In genomic region chr5:126468091-126468490, GRCh38 we compare ENCODE assay signal across 24 cellular contexts.
"Had no signal": no experiment of that assay in that cellular context is flagged by ENCODE, and none has a peak within 500 bp of the region (broad histone marks: within the 10 kb centered on the region; RNA-seq: fewer than 3 reads in every experiment).

No MANE protein-coding gene starts in this region.

- H3K4me3 ChIP-seq: cardiac muscle cell, hepatocyte, lower lobe of right lung, SK-N-MC had no signal

- H2AFZ ChIP-seq: hepatocyte had no signal

- H3K4me2 ChIP-seq: hepatocyte had no signal

- H3K4me1 ChIP-seq: lower lobe of right lung had no signal

- ATAC-seq: lower lobe of right lung; naive thymus-derived CD4-positive, alpha-beta T cell; stimulated activated naive CD8-positive, alpha-beta T cell treated with anti-CD3 and anti-CD28 coated beads, Interleukin-15, Interleukin-2, amounts not matched to agents 100 U/mL and 50 U/mL, for 24 hours; T-helper 17 cell had no signal

- DNase-seq: activated CD4-positive, alpha-beta T cell treated with anti-CD3 and anti-CD28 coated beads for 4 hours; activated CD4-positive, alpha-beta T cell treated with anti-CD3 and anti-CD28 coated beads, Interleukin-2, amount 50 U/mL, for 48 hours; activated CD4-positive, CD25-positive, alpha-beta regulatory T cell; activated CD8-positive, alpha-beta memory T cell treated with anti-CD3 and anti-CD28 coated beads, Interleukin-2, amount 50 U/mL, for 48 hours; activated effector memory CD4-positive, alpha-beta T cell treated with Interleukin-2 at 50 U/mL for 16 hours; activated naive CD4-positive, alpha-beta T cell treated with anti-CD3 and anti-CD28 coated beads for 36 hours; activated naive CD8-positive, alpha-beta T cell treated with anti-CD3 and anti-CD28 coated beads, Interleukin-2, amount 10 ng/mL, durations not matched to agents 7 days and 5 days; activated T-cell treated with anti-CD3 and anti-CD28 coated beads, Interleukin-2, amount 50 U/mL, for 48 hours; amniotic stem cell; effector memory CD4-positive, alpha-beta T cell; foreskin fibroblast; immature natural killer cell; kidney glomerular epithelial cell; lower lobe of right lung; naive thymus-derived CD4-positive, alpha-beta T cell; occipital lobe; stimulated activated CD4-positive, alpha-beta T cell treated with anti-CD3 and anti-CD28 coated beads, Interleukin-12 subunit alpha, Interleukin-12 subunit beta, amount 100 ng/mL, for 4 hours; stimulated activated CD4-positive, alpha-beta T cell treated with anti-CD3 and anti-CD28 coated beads, Interleukin-4, amount 100 ng/mL, for 4 hours; stimulated activated naive CD8-positive, alpha-beta T cell treated with anti-CD3 and anti-CD28 coated beads, Interleukin-15, Interleukin-2, amounts not matched to agents 100 U/mL and 50 U/mL, for 24 hours; SW 1271; T-helper 17 cell had no signal

- H3K79me2 ChIP-seq: hepatocyte had no signal

- H3K27me3 ChIP-seq: cardiac muscle cell, hepatocyte had no signal

- H3K36me3 ChIP-seq: cardiac muscle cell had no signal

- H3K9me3 ChIP-seq: lower lobe of right lung had no signal

- H3K27ac ChIP-seq: cardiac muscle cell, hepatocyte, lower lobe of right lung, SK-N-MC had no signal
